Comparison of ENCODE assay signal across 25 cellular contexts in the genomic region with DNA sequence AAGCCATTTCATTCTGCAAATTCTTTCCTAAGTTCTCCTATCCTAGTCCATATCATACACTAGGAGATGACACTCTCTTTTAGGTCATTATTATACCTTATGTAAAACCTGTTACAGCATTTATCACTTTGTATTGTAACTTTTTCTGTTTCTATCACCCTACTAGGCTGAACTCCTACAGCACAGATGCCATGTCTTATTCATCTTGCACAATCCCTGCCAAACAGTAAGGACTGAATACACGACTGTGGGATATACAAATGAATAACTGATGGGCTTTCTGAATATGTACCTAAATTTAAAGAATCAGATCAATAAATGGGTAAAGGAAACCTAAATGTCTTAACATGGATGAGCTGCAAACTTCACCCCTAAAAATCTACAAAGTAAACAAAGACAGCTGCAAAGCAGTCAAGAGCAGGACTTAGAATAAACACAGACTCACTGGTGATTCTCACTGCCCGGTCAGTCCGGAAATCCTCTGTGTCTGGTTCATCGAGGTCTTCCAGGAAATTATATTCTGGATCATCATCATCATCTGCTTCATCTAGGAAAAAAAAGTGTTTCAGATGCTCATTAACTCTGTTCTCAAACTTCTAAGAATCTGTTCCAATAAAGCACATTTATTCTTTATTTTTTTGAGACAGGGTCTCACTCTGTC.
DNase-seq lines count a peak whose midpoint lies in the region; ATAC-seq, FAIRE-seq and TF ChIP-seq lines count a peak whose summit lies in the region.
"Had no signal": no experiment of that assay in that cellular context is flagged by ENCODE, and none has a peak within 500 bp of the region (broad histone marks: within the 10 kb centered on the region; RNA-seq: fewer than 3 reads in every experiment).

No MANE protein-coding gene starts in this region.

- no peak overlapping the region for H2BK12ac ChIP-seq in neuronal stem cell (ENCODE audit: low read length)

- H3K9me3 Mint-ChIP-seq in activated naive CD4-positive, alpha-beta T cell treated with anti-CD3 and anti-CD28 coated beads, Interleukin-2, amount 50 U/mL, for 24 hours: no peaks in the 10 kb centered on the region
- no peaks in the 10 kb centered on the region for H3K9me3 Mint-ChIP-seq in glutamatergic neuron (ENCODE audit: unreplicated experiment)
- H3K9me3 Mint-ChIP-seq in naive thymus-derived CD4-positive, alpha-beta T cell: no peaks in the 10 kb centered on the region
- H3K9me3 Mint-ChIP-seq: type B pancreatic cell had no signal

- no peak overlapping the region for H3K4me2 ChIP-seq in neuronal stem cell (ENCODE audit: insufficient read depth, low read length, poor library complexity, severe bottlenecking)
- H3K4me2 ChIP-seq: A549, SK-N-SH had no signal

- H3K27ac Mint-ChIP-seq in activated naive CD4-positive, alpha-beta T cell treated with anti-CD3 and anti-CD28 coated beads, Interleukin-2, amount 50 U/mL, for 24 hours: peak overlapping the region; percentile 4
- peak overlapping the region; percentile 16 for H3K27ac Mint-ChIP-seq in glutamatergic neuron (ENCODE audit: unreplicated experiment)
- H3K27ac Mint-ChIP-seq in naive thymus-derived CD4-positive, alpha-beta T cell: peak overlapping the region in 2 of 9 donors; percentile 17 to 27
- H3K27ac Mint-ChIP-seq: type B pancreatic cell had no signal

- no peak overlapping the region for H4K8ac ChIP-seq in neuronal stem cell (ENCODE audit: low read depth, low read length)

- CTCF ChIA-PET in naive thymus-derived CD4-positive, alpha-beta T cell (lab: Charles Lee): no interaction called here

- intact Hi-C loops in naive thymus-derived CD4-positive, alpha-beta T cell (cut with micrococcal nuclease): no loop called here

- TF ChIP-seq POLR2A in H54 (IDR thresholded peaks at IDR 0.05; ENCODE audit: low read depth, low read length): no peak

- H2AK5ac ChIP-seq in neuronal stem cell (ENCODE audit: low read depth, low read length): no peak overlapping the region

- no peak overlapping the region for H3K14ac ChIP-seq in neuronal stem cell (ENCODE audit: low read length)

- POLR2A ChIA-PET in naive thymus-derived CD4-positive, alpha-beta T cell (lab: Charles Lee): interaction anchor here (0.6 kb wide), 2 partner anchors 13 to 322 kb away, joined by 3 read pairs; no protein-coding TSS in a partner anchor

- DNase-seq in activated naive CD4-positive, alpha-beta T cell (lab: John Stamatoyannopoulos, UW): no peak
- DNase-seq in glutamatergic neuron (no peak), neuronal stem cell (ENCODE audit: low spot score) (no peak), H54 (ENCODE audit: insufficient read length, low spot score) (no peak)
- DNase-seq in naive thymus-derived CD4-positive, alpha-beta T cell: no peak
- DNase-seq: activated CD8-positive, alpha-beta memory T cell treated with anti-CD3 and anti-CD28 coated beads, Interleukin-2, amount 50 U/mL, for 4 hours; activated effector memory CD4-positive, alpha-beta T cell treated with anti-CD3 and anti-CD28 coated beads, Interleukin-2, amount 50 U/mL, for 16 hours; foreskin keratinocyte; kidney; mammary epithelial cell; NCI-H1417 treated with DMSO at 0.1 percent for 48 hours; NCI-H524; occipital lobe; retina; SK-N-SH; stimulated activated CD4-positive, alpha-beta T cell treated with anti-CD3 and anti-CD28 coated beads, Interleukin-4, amount 100 ng/mL, for 24 hours; WERI-Rb-1 had no signal

- H3K27me3 ChIP-seq in naive thymus-derived CD4-positive, alpha-beta T cell (ENCODE audit: control insufficient read depth in 2 of 2, insufficient read depth in 2 of 2, low read length in 2 of 2): no peaks in the 10 kb centered on the region
- H3K27me3 ChIP-seq in neuronal stem cell (ENCODE audit: control insufficient read depth in 3 of 3, insufficient read depth in 3 of 3, low read depth in 1 of 3, low read length in 3 of 3): no peaks in the 10 kb centered on the region
- H3K27me3 ChIP-seq: foreskin keratinocyte had no signal

- H3K9ac ChIP-seq in neuronal stem cell (ENCODE audit: low read depth, low read length, poor library complexity): no peak overlapping the region
- H3K9ac ChIP-seq: SK-N-SH had no signal

- no peaks in the 10 kb centered on the region for H3K4me1 ChIP-seq in naive thymus-derived CD4-positive, alpha-beta T cell (ENCODE audit: control insufficient read depth in 2 of 2, insufficient read depth in 2 of 2, low read length in 2 of 2)
- no peaks in the 10 kb centered on the region for H3K4me1 ChIP-seq in neuronal stem cell (ENCODE audit: control insufficient read depth in 2 of 2, insufficient read depth in 1 of 2, low read depth in 1 of 2, low read length in 2 of 2)
- H3K4me1 ChIP-seq: A549, foreskin keratinocyte had no signal

- no peak overlapping the region for H2BK5ac ChIP-seq in neuronal stem cell (ENCODE audit: low read length)

- H3K36me3 Mint-ChIP-seq in activated naive CD4-positive, alpha-beta T cell treated with anti-CD3 and anti-CD28 coated beads, Interleukin-2, amount 50 U/mL, for 24 hours: peaks cover 16% of the 10 kb centered on the region
- H3K36me3 Mint-ChIP-seq in glutamatergic neuron (ENCODE audit: unreplicated experiment): no peaks in the 10 kb centered on the region
- peaks cover 4 to 48% (median 20%) of the 10 kb centered on the region in 5 donors for H3K36me3 Mint-ChIP-seq in naive thymus-derived CD4-positive, alpha-beta T cell

- FAIRE-seq in H54 (lab: Jason Lieb, UNC): no peak
- FAIRE-seq: A549, G401.6, H1, kidney had no signal

- no peaks in the 10 kb centered on the region for H3K4me1 Mint-ChIP-seq in activated naive CD4-positive, alpha-beta T cell treated with anti-CD3 and anti-CD28 coated beads, Interleukin-2, amount 50 U/mL, for 24 hours
- H3K4me1 Mint-ChIP-seq in glutamatergic neuron (ENCODE audit: low read depth, unreplicated experiment): no peaks in the 10 kb centered on the region
- H3K4me1 Mint-ChIP-seq in naive thymus-derived CD4-positive, alpha-beta T cell: peaks cover 0 to 6% (median 0%) of the 10 kb centered on the region in 7 donors

- no peak for ATAC-seq in naive thymus-derived CD4-positive, alpha-beta T cell
- no peak for ATAC-seq in HG02763 (IDR thresholded peaks at IDR 0.05; ENCODE audit: unreplicated experiment)
- ATAC-seq: A549, foreskin keratinocyte had no signal

- no peak overlapping the region for H2AFZ ChIP-seq in neuronal stem cell (ENCODE audit: low read length)

- H3K79me1 ChIP-seq in neuronal stem cell (ENCODE audit: low read depth, low read length): no peaks in the 10 kb centered on the region

- H4K91ac ChIP-seq in neuronal stem cell (ENCODE audit: low read depth, low read length, poor library complexity): no peak overlapping the region

- H3K23ac ChIP-seq in neuronal stem cell (ENCODE audit: low read depth, low read length, poor library complexity): no peak overlapping the region

- H3K36me3 ChIP-seq in naive thymus-derived CD4-positive, alpha-beta T cell (ENCODE audit: control insufficient read depth in 2 of 3, insufficient read depth in 3 of 3, low read length in 3 of 3): peaks cover 7 to 36% (median 8%) of the 10 kb centered on the region in 3 experiments
- H3K36me3 ChIP-seq in neuronal stem cell (replicated peaks in 1 of 2; ENCODE audit: control insufficient read depth in 2 of 2, insufficient read depth in 2 of 2, low read length in 2 of 2): peaks cover 3 to 95% of the 10 kb centered on the region in 2 donors

- peak overlapping the region; percentile 47 for H3K27ac ChIP-seq in VCaP
- no peak overlapping the region for H3K27ac ChIP-seq in naive thymus-derived CD4-positive, alpha-beta T cell (ENCODE audit: low read depth, low read length)
- no peak overlapping the region for H3K27ac ChIP-seq in neuronal stem cell (replicated peaks; ENCODE audit: low read length)
- H3K27ac ChIP-seq: A549, epithelial cell of prostate, foreskin keratinocyte, WERI-Rb-1 had no signal

- H3K18ac ChIP-seq in neuronal stem cell (ENCODE audit: low read length): no peak overlapping the region

- no peak overlapping the region for H3K4me3 Mint-ChIP-seq in activated naive CD4-positive, alpha-beta T cell treated with anti-CD3 and anti-CD28 coated beads, Interleukin-2, amount 50 U/mL, for 24 hours
- no peak overlapping the region for H3K4me3 Mint-ChIP-seq in glutamatergic neuron (ENCODE audit: unreplicated experiment)
- no peak overlapping the region for H3K4me3 Mint-ChIP-seq in naive thymus-derived CD4-positive, alpha-beta T cell
- H3K4me3 Mint-ChIP-seq: type B pancreatic cell had no signal

- no peak overlapping the region for H3K4me3 ChIP-seq in naive thymus-derived CD4-positive, alpha-beta T cell (ENCODE audit: low read length)
- no peak overlapping the region for H3K4me3 ChIP-seq in neuronal stem cell (ENCODE audit: low read length in 2 of 2)
- H3K4me3 ChIP-seq: A549 had no signal

- H3K4ac ChIP-seq in neuronal stem cell (ENCODE audit: low read length): no peak overlapping the region

- no peak overlapping the region for H2BK15ac ChIP-seq in neuronal stem cell (ENCODE audit: low read length)

- TF ChIP-seq CTCF in VCaP (conservative IDR thresholded peaks at IDR 0.05) (no peak), glutamatergic neuron (IDR thresholded peaks at IDR 0.05; ENCODE audit: partially characterized antibody, unreplicated experiment) (no peak)

- no peak overlapping the region for H2BK120ac ChIP-seq in neuronal stem cell (ENCODE audit: low read depth, low read length)

- no peaks in the 10 kb centered on the region for H3K27me3 Mint-ChIP-seq in activated naive CD4-positive, alpha-beta T cell treated with anti-CD3 and anti-CD28 coated beads, Interleukin-2, amount 50 U/mL, for 24 hours
- H3K27me3 Mint-ChIP-seq in glutamatergic neuron (ENCODE audit: unreplicated experiment): peaks cover 2% of the 10 kb centered on the region
- no peaks in the 10 kb centered on the region for H3K27me3 Mint-ChIP-seq in naive thymus-derived CD4-positive, alpha-beta T cell
- H3K27me3 Mint-ChIP-seq: type B pancreatic cell had no signal

- no peaks in the 10 kb centered on the region for H3K9me3 ChIP-seq in naive thymus-derived CD4-positive, alpha-beta T cell (ENCODE audit: control insufficient read depth in 2 of 3, low read length in 3 of 3)
- no peaks in the 10 kb centered on the region for H3K9me3 ChIP-seq in neuronal stem cell (replicated peaks in 1 of 2; ENCODE audit: control insufficient read depth in 2 of 2, insufficient read depth in 1 of 2, low read depth in 1 of 2, low read length in 2 of 2)
- H3K9me3 ChIP-seq: A549, SK-N-SH had no signal

- WGBS in neuronal stem cell (ENCODE audit: extremely low coverage in 2 of 2, insufficient read length in 2 of 2, insufficient replicate concordance in 1 of 2), 2 donors: no CpG with 5 or more reads among the region's 4 CpGs
